ENCODE assay signal across 8 cellular contexts in the genomic region with DNA sequence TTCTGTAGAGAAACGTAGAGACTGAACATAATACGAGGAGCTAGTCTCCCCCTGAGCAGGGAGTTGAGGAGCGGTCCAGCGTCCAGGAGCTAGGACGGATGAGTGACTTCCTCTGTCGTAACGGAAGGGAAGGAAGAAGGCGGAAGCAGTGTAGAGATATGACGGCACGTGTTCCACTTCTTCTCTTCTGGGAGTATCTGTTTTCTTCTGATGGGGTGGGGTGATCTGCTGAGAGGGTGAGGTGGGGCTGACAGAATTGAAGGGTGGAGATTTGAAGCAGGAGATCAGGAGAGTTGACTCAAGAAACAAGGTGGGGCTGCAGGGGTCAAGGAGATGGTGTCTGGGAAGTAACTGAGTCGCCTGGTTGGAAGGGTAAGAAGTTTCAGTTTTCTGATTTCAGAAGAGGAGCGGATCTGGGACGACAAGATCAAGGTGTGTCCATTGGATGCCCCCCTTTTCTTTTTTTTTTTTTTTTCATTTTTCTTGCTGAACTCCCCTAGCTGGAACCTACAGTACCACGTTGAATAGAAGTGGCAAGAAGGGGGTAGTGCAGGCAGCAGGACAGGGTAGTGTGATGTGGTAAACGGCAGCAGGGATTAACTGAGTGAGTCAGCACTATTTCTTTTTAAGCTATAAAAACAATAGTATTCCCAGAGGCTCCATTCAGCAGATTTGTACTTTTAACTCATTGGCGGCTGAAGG. TPM values are rescaled to one million over a fixed set of nuclear protein-coding genes. Genes with fewer than 3 reads are reported as not detected.
A peak's percentile ranks its signal among the peaks of the same experiment; 100 is the strongest.
DNase-seq lines count a peak whose midpoint lies in the region; ATAC-seq, FAIRE-seq and TF ChIP-seq lines count a peak whose summit lies in the region.

No MANE protein-coding gene starts in this region.

- 23% methylated on average over 15 of the region's 16 CpGs for WGBS in K562 (ENCODE audit: insufficient coverage, low coverage, missing lambda C conversion rate)
- 58 to 63% methylated on average over 16 of the region's 16 CpGs for WGBS in lower leg skin, 2 donors

- ATAC-seq in K562 (peak; percentile 75), lower lobe of right lung (peak; percentile 34 to 45), HG03354 (IDR thresholded peaks at IDR 0.05; ENCODE audit: poor library complexity, severe bottlenecking, unreplicated experiment) (no peak), HG03039 (IDR thresholded peaks at IDR 0.05; ENCODE audit: unreplicated experiment) (no peak)

- POLR2A ChIA-PET in K562 (lab: Yijun Ruan, JAX) = no interaction called here

- H3K27me3 ChIP-seq in BLaER1 (no peaks in the 10 kb centered on the region), K562 (ENCODE audit: control insufficient read depth in 2 of 2, insufficient read depth in 2 of 2, low read length in 2 of 2) (no peaks in the 10 kb centered on the region; a peak in 1 of 5 replicates), lower lobe of right lung (ENCODE audit: low read depth) (no peaks in the 10 kb centered on the region)

- no TSS peak for BruUV-seq in K562 (replicated peaks; lab: Mats Ljungman, UMichigan)

- H3K79me2 ChIP-seq in K562 (ENCODE audit: control insufficient read depth, insufficient read depth, low read length) = no peaks in the 10 kb centered on the region

- H3K9me3 ChIP-seq in BLaER1 (no peaks in the 10 kb centered on the region), K562 (replicated peaks; ENCODE audit: control insufficient read depth, insufficient read depth, low read depth, low read length) (no peaks in the 10 kb centered on the region), lower lobe of right lung (no peaks in the 10 kb centered on the region)

- no peak for TF ChIP-seq POLR2A in K562 (conservative IDR thresholded peaks at IDR 0.05)
- no peak for TF ChIP-seq POLR2A in lower leg skin (IDR thresholded peaks at IDR 0.05)

- H3K4me1 ChIP-seq in BLaER1 (peaks cover 9% of the 10 kb centered on the region), K562 (replicated peaks in 1 of 2; ENCODE audit: control insufficient read depth in 2 of 2, insufficient read depth in 2 of 2, low read length in 2 of 2) (peaks cover 7 to 12% of the 10 kb centered on the region in 2 experiments; a peak in 4 of 5 replicates), lower lobe of right lung (peaks cover 9% of the 10 kb centered on the region)

- CTCF ChIA-PET in K562 (lab: Yijun Ruan, JAX; ENCODE audit: low intra/inter-chr PET ratio) = no interaction called here

- peak; percentile 73 for FAIRE-seq in K562 (lab: Jason Lieb, UNC)

- no peaks in the 10 kb centered on the region for H3K36me3 ChIP-seq in BLaER1
- H3K36me3 ChIP-seq in K562 (ENCODE audit: control insufficient read depth, insufficient read depth, low read length) = no peaks in the 10 kb centered on the region
- H3K36me3 ChIP-seq in lower lobe of right lung = no peaks in the 10 kb centered on the region

- H3K27ac ChIP-seq in BLaER1 = 0 out of 2 replicates have a peak overlapping the region, but pooled peaks have one; percentile 38
- H3K27ac ChIP-seq in K562 (ENCODE audit: extremely low read depth, low read depth, low read length) = no peak overlapping the region
- no peak overlapping the region for H3K27ac ChIP-seq in lower lobe of right lung
- no peak overlapping the region for H3K27ac ChIP-seq in caudate nucleus (ENCODE audit: low read depth, low read length)

- H3K9ac ChIP-seq in BLaER1 (no peak overlapping the region), K562 (ENCODE audit: insufficient read depth in 1 of 2, low read depth in 2 of 2, low read length in 2 of 2) (no peak overlapping the region)

- peak overlapping the region; percentile 40 for H3K4me3 ChIP-seq in BLaER1
- no peak overlapping the region for H3K4me3 ChIP-seq in K562
- H3K4me3 ChIP-seq in lower lobe of right lung = peak overlapping the region; percentile 29
- no peak overlapping the region for H3K4me3 ChIP-seq in lower leg skin (ENCODE audit: low read depth, poor library complexity, severe bottlenecking)

- peak overlapping the region; percentile 91 for H2AFZ ChIP-seq in K562 (ENCODE audit: low read depth, low read length)

- TF ChIP-seq CTCF in K562 (IDR thresholded peaks at IDR 0.05 in 2 of 3, conservative IDR thresholded peaks at IDR 0.05 in 1 of 3; ENCODE audit: insufficient read depth in 2 of 3, low read depth in 1 of 3, low read length in 3 of 3) = 0 out of 6 replicates have a peak, but pooled peaks of 1 of the 3 experiments have one; percentile 3
- TF ChIP-seq CTCF in lower lobe of right lung (IDR thresholded peaks at IDR 0.05) = no peak
- no peak for TF ChIP-seq CTCF in lower leg skin (IDR thresholded peaks at IDR 0.05)

- H3K4me2 ChIP-seq in BLaER1 (peak overlapping the region; percentile 71), K562 (ENCODE audit: insufficient read depth, low read length) (peak overlapping the region; percentile 51)

- intact Hi-C loops in K562 (cut with micrococcal nuclease) (no loop called here), lower lobe of right lung (cut with DNase I) (no loop called here), lower leg skin (cut with DNase I; ENCODE audit: low total_unique reads) (loop anchor here (10.0 kb wide), 1 partner anchor 48 kb away; no protein-coding TSS in a partner anchor)

- TF ChIP-seq RAD21 in K562 (CRISPR knock-in tag; conservative IDR thresholded peaks at IDR 0.05 in 1 of 2, IDR thresholded peaks at IDR 0.05 in 1 of 2) = no peak

- H3K9me1 ChIP-seq in K562 (ENCODE audit: control insufficient read depth, insufficient read depth, low read length) = no peaks in the 10 kb centered on the region

- DNase-seq in LHCN-M2 (ENCODE audit: low read depth) (peak; percentile 79), K562 (ENCODE audit: extremely low read depth in 1 of 4, low spot score in 3 of 4) (peak; percentile 19 to 36 (median 28)), lower lobe of right lung (no peak), caudate nucleus (lab: John Stamatoyannopoulos, UW) (no peak), lower leg skin (ENCODE audit: low spot score in 2 of 2) (no peak)

- no peak for TF ChIP-seq EP300 in K562 (IDR thresholded peaks at IDR 0.05; ENCODE audit: low read length)

- H4K20me1 ChIP-seq in BLaER1 (no peaks in the 10 kb centered on the region), K562 (replicated peaks; ENCODE audit: control insufficient read depth, insufficient read depth, low read length) (no peaks in the 10 kb centered on the region)

- in situ Hi-C loops in K562 (cut with MboI) = loop anchor here (5.0 kb wide), 1 partner anchor 46 kb away; no protein-coding TSS in a partner anchor

TF ChIP-seq in K562, 482 proteins besides CTCF, POLR2A, EP300 and RAD21 (continues in another document):
- TF ChIP-seq SREBF2 (CRISPR knock-in tag; IDR thresholded peaks at IDR 0.05) (no peak), XRCC4 (IDR thresholded peaks at IDR 0.05; ENCODE audit: extremely low read depth, insufficient read depth, insufficient read length) (no peak), CTBP1 (IDR thresholded peaks at IDR 0.05; ENCODE audit: borderline replicate concordance) (0 out of 2 replicates have a peak, but pooled peaks have one; percentile 37), MAZ (CRISPR knock-in tag; conservative IDR thresholded peaks at IDR 0.05 in 1 of 2, IDR thresholded peaks at IDR 0.05 in 1 of 2) (0 out of 4 replicates have a peak, but pooled peaks of 1 of the 2 experiments have one; percentile 39), L3MBTL2 (IDR thresholded peaks at IDR 0.05) (peak; percentile 81)

RNA-seq across cellular contexts. Expression of gene SETD7, which starts 50.7 kb away (rescaled TPM):
- total RNA-seq in LHCN-M2 (2014; rRNA removed) = 41.2 and 45.5 TPM in 2 replicates
- polyA plus RNA-seq in LHCN-M2 (2012) = 13.8 TPM
- total RNA-seq in K562 (2011; cell fraction: chromatin; rRNA removed; ENCODE audit: low replicate concordance) = 0.28 and 0.81 TPM in 2 replicates
- total RNA-seq in K562 (2011; cell fraction: nucleolus; rRNA removed) = 0.17 and 0.26 TPM in 2 replicates
- 0.73 and 1.1 TPM in 2 replicates for total RNA-seq in K562 (2011; cell fraction: nucleoplasm; rRNA removed)
- 1.8 and 2.0 TPM in 2 replicates for total RNA-seq in K562 (2014; rRNA removed)
- 2.0 and 2.3 TPM in 2 replicates for total RNA-seq in K562 (2014; rRNA removed; fragmentation: Illumina TruSeq; extraction: Trizol)
- 1.7 and 1.8 TPM in 2 replicates for total RNA-seq in K562 (2015; rRNA removed; fragmentation: Illumina TruSeq; extraction: Trizol)
- total RNA-seq in K562 (2021) = 1.7 and 2.4 TPM in 2 replicates
- polyA plus RNA-seq in K562 (2011; rRNA removed) = 0.38 and 0.60 TPM in 2 replicates
- polyA plus RNA-seq in K562 (2011; cell fraction: cytosol; rRNA removed) = 0.13 and 0.72 TPM in 2 replicates
- polyA plus RNA-seq in K562 (2011; cell fraction: nucleus; rRNA removed) = 0.48 and 0.59 TPM in 2 replicates
- 1.2 and 2.5 TPM in 2 replicates for polyA plus RNA-seq in K562 (2012)
- 1.9 and 2.1 TPM in 2 replicates for polyA plus RNA-seq in K562 (2014; fragmentation: Illumina TruSeq; extraction: Trizol)
- polyA plus RNA-seq in K562 (2014; fragmentation: Nextera tagmentation; extraction: Ambion mirVana) = under 1 TPM; 0.37 to 0.60 TPM
- polyA plus RNA-seq in K562 (2014; rRNA removed) = 0.98 and 1.6 TPM in 2 replicates
- 0.60 and 1.2 TPM in 2 replicates for polyA minus RNA-seq in K562 (2011; rRNA and poly(A)+ RNA removed)
- polyA minus RNA-seq in K562 (2011; cell fraction: cytosol; rRNA and poly(A)+ RNA removed) = 0.19 and 0.73 TPM in 2 replicates
- 0.40 and 1.00 TPM in 2 replicates for polyA minus RNA-seq in K562 (2011; cell fraction: nucleus; rRNA and poly(A)+ RNA removed)
- 39.4 TPM for total RNA-seq in lower lobe of right lung
- 10 to 100 TPM; 34.3 to 45.7 (median 41.7) TPM for total RNA-seq in lower leg skin

RNA-seq across cellular contexts. Expression of gene MGST2, which starts 58.9 kb away (rescaled TPM):
- total RNA-seq in LHCN-M2 (2014; rRNA removed) = 5.0 and 9.9 TPM in 2 replicates
- 13.5 TPM for polyA plus RNA-seq in LHCN-M2 (2012)
- 32.7 and 49.5 TPM in 2 replicates for total RNA-seq in K562 (2011; cell fraction: chromatin; rRNA removed; ENCODE audit: low replicate concordance)
- 34.0 and 43.0 TPM in 2 replicates for total RNA-seq in K562 (2011; cell fraction: nucleolus; rRNA removed)
- 49.1 and 50.4 TPM in 2 replicates for total RNA-seq in K562 (2011; cell fraction: nucleoplasm; rRNA removed)
- 38.7 and 49.1 TPM in 2 replicates for total RNA-seq in K562 (2014; rRNA removed)
- total RNA-seq in K562 (2014; rRNA removed; fragmentation: Illumina TruSeq; extraction: Trizol) = 82.0 and 94.3 TPM in 2 replicates
- total RNA-seq in K562 (2015; rRNA removed; fragmentation: Illumina TruSeq; extraction: Trizol) = 84.7 and 92.7 TPM in 2 replicates
- total RNA-seq in K562 (2021) = 55.0 and 61.0 TPM in 2 replicates
- polyA plus RNA-seq in K562 (2011; rRNA removed) = 59.5 and 74.6 TPM in 2 replicates
- polyA plus RNA-seq in K562 (2011; cell fraction: cytosol; rRNA removed) = 37.7 and 87.4 TPM in 2 replicates
- polyA plus RNA-seq in K562 (2011; cell fraction: nucleus; rRNA removed) = 13.9 and 28.1 TPM in 2 replicates
- 62.4 and 77.5 TPM in 2 replicates for polyA plus RNA-seq in K562 (2012)
- polyA plus RNA-seq in K562 (2014; fragmentation: Illumina TruSeq; extraction: Trizol) = 80.0 and 84.6 TPM in 2 replicates
- polyA plus RNA-seq in K562 (2014; fragmentation: Nextera tagmentation; extraction: Ambion mirVana) = 100 to 1,000 TPM; 108 to 115 TPM
- 96.7 and 112 TPM in 2 replicates for polyA plus RNA-seq in K562 (2014; rRNA removed)
- 23.9 and 27.1 TPM in 2 replicates for polyA minus RNA-seq in K562 (2011; rRNA and poly(A)+ RNA removed)
- polyA minus RNA-seq in K562 (2011; cell fraction: cytosol; rRNA and poly(A)+ RNA removed) = 14.1 and 16.5 TPM in 2 replicates
- 11.4 and 23.4 TPM in 2 replicates for polyA minus RNA-seq in K562 (2011; cell fraction: nucleus; rRNA and poly(A)+ RNA removed)
- total RNA-seq in lower lobe of right lung = 79.3 TPM
- 100 to 1,000 TPM in 2 of 4 donors, 10 to 100 TPM in 2; 83.1 to 157 (median 112) TPM for total RNA-seq in lower leg skin

Comparison
In these comparisons a context has a peak if more than half of its experiments do, and no peak if none do; other contexts are left out.
1. H3K4me3 ChIP-seq: peak in BLaER1 (single experiment) and lower lobe of right lung (single experiment); none in K562 (single experiment) and lower leg skin (single experiment).
2. DNase-seq: peak in LHCN-M2 (single experiment) and K562 (4 of 4); none in lower lobe of right lung (single experiment), caudate nucleus (0 of 61) and lower leg skin (0 of 2).
3. ATAC-seq: peak in K562 (single experiment) and lower lobe of right lung (2 of 2); none in HG03354 (single experiment) and HG03039 (single experiment).
4. RNA of gene SETD7, which starts 50.7 kb away (total RNA-seq): 41.2 to 45.5 TPM in LHCN-M2, 34.3 to 45.7 TPM in lower leg skin and 39.4 TPM in lower lobe of right lung (single experiment); 0.17 to 2.4 TPM in K562; every median in the first group is over 10 times any median in the second.